1 cellular context compared by ENCODE assay signal in genomic region chr3:124888482-124889441, GRCh38.
TF ChIP-seq lines count a peak whose summit lies in the region.

No MANE protein-coding gene starts in this region.

TF ChIP-seq in H1, 55 proteins besides CTCF, POLR2A, EP300 and RAD21:
- TF ChIP-seq, protein P1, sequence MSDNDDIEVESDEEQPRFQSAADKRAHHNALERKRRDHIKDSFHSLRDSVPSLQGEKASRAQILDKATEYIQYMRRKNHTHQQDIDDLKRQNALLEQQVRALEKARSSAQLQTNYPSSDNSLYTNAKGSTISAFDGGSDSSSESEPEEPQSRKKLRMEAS (IDR thresholded peaks at IDR 0.05): 0 out of 2 replicates have a peak, but pooled peaks have one; percentile 40
- TF ChIP-seq NANOG (IDR thresholded peaks at IDR 0.05; ENCODE audit: insufficient read depth, low read depth, low read length, poor library complexity, severe bottlenecking) (peak; percentile 28), RNF2 (IDR thresholded peaks at IDR 0.05; ENCODE audit: borderline replicate concordance, low read depth, low read length, missing control alignments, poor library complexity, severe bottlenecking) (no peak), TCF12 (IDR thresholded peaks at IDR 0.05; ENCODE audit: low read depth, low read length) (0 out of 2 replicates have a peak, but pooled peaks have one; percentile 4), RFX5 (IDR thresholded peaks at IDR 0.05; ENCODE audit: borderline replicate concordance, low read depth, low read length) (no peak), SP2 (IDR thresholded peaks at IDR 0.05; ENCODE audit: low read length) (no peak), JUN (IDR thresholded peaks at IDR 0.05; ENCODE audit: low read depth, low read length) (no peak)
TF ChIP-seq in H1: peak in this region for 3.
